Comparison of ENCODE assay signal across 24 cellular contexts in genomic region chr2:71827973-71828372, GRCh38.
DNase-seq lines count a peak whose midpoint lies in the region; ATAC-seq and TF ChIP-seq lines count a peak whose summit lies in the region.
"Had no signal": no experiment of that assay in that cellular context is flagged by ENCODE, and none has a peak within 500 bp of the region (broad histone marks: within the 10 kb centered on the region; RNA-seq: fewer than 3 reads in every experiment).

No MANE protein-coding gene starts in this region.

- H2AK5ac ChIP-seq in neuronal stem cell (ENCODE audit: low read depth, low read length), result no peak overlapping the region

- WGBS in esophagus muscularis mucosa, result 94% methylated on average over 7 of the region's 7 CpGs
- WGBS in neuronal stem cell (ENCODE audit: extremely low coverage in 2 of 2, insufficient read length in 2 of 2, insufficient replicate concordance in 1 of 2), 2 donors, result no CpG with 5 or more reads among the region's 7 CpGs
- 88 to 95% (median 94%) methylated on average over 7 of the region's 7 CpGs for WGBS in stomach, 5 donors

- H2AFZ ChIP-seq in neuronal stem cell (ENCODE audit: low read length), result no peak overlapping the region

- H4K91ac ChIP-seq in neuronal stem cell (ENCODE audit: low read depth, low read length, poor library complexity), result no peak overlapping the region

- H3K23ac ChIP-seq in neuronal stem cell (ENCODE audit: low read depth, low read length, poor library complexity), result peak overlapping the region; percentile 17

- H3K4me3 ChIP-seq in coronary artery (no peak overlapping the region), esophagus muscularis mucosa (no peak overlapping the region), neuronal stem cell (ENCODE audit: low read length in 2 of 2) (no peak overlapping the region), breast epithelium (no peak overlapping the region), stomach (no peak overlapping the region)
- H3K4me3 ChIP-seq: BLaER1, GM12878 had no signal

- H3K36me3 ChIP-seq in esophagus muscularis mucosa (no peaks in the 10 kb centered on the region), neuronal stem cell (replicated peaks in 1 of 2; ENCODE audit: control insufficient read depth in 2 of 2, insufficient read depth in 2 of 2, low read length in 2 of 2) (no peaks in the 10 kb centered on the region), breast epithelium (no peaks in the 10 kb centered on the region), stomach (no peaks in the 10 kb centered on the region)
- H3K36me3 ChIP-seq: BE2C, BLaER1 had no signal

- H3K27me3 ChIP-seq in esophagus muscularis mucosa (no peaks in the 10 kb centered on the region), neuronal stem cell (ENCODE audit: control insufficient read depth in 3 of 3, insufficient read depth in 3 of 3, low read depth in 1 of 3, low read length in 3 of 3) (peaks cover 0 to 4% (median 0%) of the 10 kb centered on the region in 3 experiments), breast epithelium (peaks cover 0 to 5% of the 10 kb centered on the region in 2 donors), stomach (peaks cover 0 to 4% (median 0%) of the 10 kb centered on the region in 3 donors)
- H3K27me3 ChIP-seq: BE2C, BLaER1 had no signal

- no peak for TF ChIP-seq POLR2A in esophagus muscularis mucosa (IDR thresholded peaks at IDR 0.05; ENCODE audit: low read depth)
- TF ChIP-seq POLR2A in breast epithelium (IDR thresholded peaks at IDR 0.05), result no peak
- TF ChIP-seq POLR2A in stomach (IDR thresholded peaks at IDR 0.05), result no peak

- no peak overlapping the region for H2BK120ac ChIP-seq in neuronal stem cell (ENCODE audit: low read depth, low read length)

- TF ChIP-seq CTCF in coronary artery (IDR thresholded peaks at IDR 0.05) (no peak), esophagus muscularis mucosa (IDR thresholded peaks at IDR 0.05) (no peak), breast epithelium (IDR thresholded peaks at IDR 0.05) (no peak), stomach (IDR thresholded peaks at IDR 0.05) (no peak)

- no peak overlapping the region for H3K4ac ChIP-seq in neuronal stem cell (ENCODE audit: low read length)

- no peak overlapping the region for H4K8ac ChIP-seq in neuronal stem cell (ENCODE audit: low read depth, low read length)

- H3K18ac ChIP-seq in neuronal stem cell (ENCODE audit: low read length), result no peak overlapping the region

- intact Hi-C loops in esophagus muscularis mucosa (cut with DNase I) (no loop called here), breast epithelium (cut with DNase I; ENCODE audit: low total_unique reads) (no loop called here), stomach (cut with DNase I; ENCODE audit: low total_unique reads) (no loop called here)

- no peaks in the 10 kb centered on the region for H3K79me1 ChIP-seq in neuronal stem cell (ENCODE audit: low read depth, low read length)

- no peak overlapping the region for H2BK15ac ChIP-seq in neuronal stem cell (ENCODE audit: low read length)

- no peak for ATAC-seq in left lobe of liver
- ATAC-seq in GM19463 (IDR thresholded peaks at IDR 0.05; ENCODE audit: unreplicated experiment), result no peak
- ATAC-seq in HG02884 (IDR thresholded peaks at IDR 0.05; ENCODE audit: unreplicated experiment), result no peak
- ATAC-seq: GM12878 had no signal

- H3K4me1 ChIP-seq in esophagus muscularis mucosa (peaks cover 18 to 26% (median 22%) of the 10 kb centered on the region in 4 donors), neuronal stem cell (ENCODE audit: control insufficient read depth in 2 of 2, insufficient read depth in 1 of 2, low read depth in 1 of 2, low read length in 2 of 2) (no peaks in the 10 kb centered on the region), breast epithelium (no peaks in the 10 kb centered on the region), stomach (peaks cover 4 to 20% (median 7%) of the 10 kb centered on the region in 4 donors)
- H3K4me1 ChIP-seq: BE2C, BLaER1 had no signal

- TF ChIP-seq EP300 in esophagus muscularis mucosa (IDR thresholded peaks at IDR 0.05), result no peak
- no peak for TF ChIP-seq EP300 in stomach (IDR thresholded peaks at IDR 0.05)

- H3K9me3 ChIP-seq in esophagus muscularis mucosa (peaks cover 0 to 3% (median 0%) of the 10 kb centered on the region in 4 donors), neuronal stem cell (replicated peaks in 1 of 2; ENCODE audit: control insufficient read depth in 2 of 2, insufficient read depth in 1 of 2, low read depth in 1 of 2, low read length in 2 of 2) (peaks cover 0 to 2% of the 10 kb centered on the region in 2 donors), breast epithelium (peaks cover 0 to 12% of the 10 kb centered on the region in 2 donors), stomach (no peaks in the 10 kb centered on the region)
- H3K9me3 ChIP-seq: BE2C had no signal

- no peak overlapping the region for H3K27ac ChIP-seq in coronary artery
- no peak overlapping the region for H3K27ac ChIP-seq in esophagus muscularis mucosa (replicated peaks in 1 of 4)
- H3K27ac ChIP-seq in neuronal stem cell (replicated peaks; ENCODE audit: low read length), result no peak overlapping the region
- no peak overlapping the region for H3K27ac ChIP-seq in breast epithelium
- H3K27ac ChIP-seq in stomach, result no peak overlapping the region
- H3K27ac ChIP-seq: BLaER1 had no signal

- H2BK12ac ChIP-seq in neuronal stem cell (ENCODE audit: low read length), result no peak overlapping the region

- no peak overlapping the region for H3K9ac ChIP-seq in neuronal stem cell (ENCODE audit: low read depth, low read length, poor library complexity)
- H3K9ac ChIP-seq: BLaER1 had no signal

- H2BK5ac ChIP-seq in neuronal stem cell (ENCODE audit: low read length), result no peak overlapping the region

- H3K4me2 ChIP-seq in neuronal stem cell (ENCODE audit: insufficient read depth, low read length, poor library complexity, severe bottlenecking), result no peak overlapping the region
- H3K4me2 ChIP-seq: BLaER1 had no signal

- H3K14ac ChIP-seq in neuronal stem cell (ENCODE audit: low read length), result peak overlapping the region; percentile 31

- DNase-seq in coronary artery (ENCODE audit: low spot score) (peak; percentile 52), esophagus muscularis mucosa (ENCODE audit: extremely low spot score) (peak; percentile 72), left lobe of liver (ENCODE audit: low spot score) (peak; percentile 18), neuronal stem cell (ENCODE audit: low spot score) (no peak), breast epithelium (ENCODE audit: low spot score in 2 of 2) (no peak), stomach (no peak)
- DNase-seq: 8988T; ACHN; BE2C; C1 segment of cervical spinal cord; CD4-positive, alpha-beta memory T cell; CD4-positive, CD25-positive, alpha-beta regulatory T cell; CD8-positive, alpha-beta memory T cell; COR-L47; DMS153; DMS53; DMS79; DND-41; EL; GDM1 had no signal

Comparison
In these comparisons a context has a peak if more than half of its experiments do, and no peak if none do; other contexts are left out.
1. DNase-seq: peak in coronary artery (single experiment), esophagus muscularis mucosa (single experiment) and left lobe of liver (single experiment); none in neuronal stem cell (single experiment), breast epithelium (0 of 2) and stomach (single experiment).